11 cellular contexts compared by ENCODE assay signal in the genomic region with DNA sequence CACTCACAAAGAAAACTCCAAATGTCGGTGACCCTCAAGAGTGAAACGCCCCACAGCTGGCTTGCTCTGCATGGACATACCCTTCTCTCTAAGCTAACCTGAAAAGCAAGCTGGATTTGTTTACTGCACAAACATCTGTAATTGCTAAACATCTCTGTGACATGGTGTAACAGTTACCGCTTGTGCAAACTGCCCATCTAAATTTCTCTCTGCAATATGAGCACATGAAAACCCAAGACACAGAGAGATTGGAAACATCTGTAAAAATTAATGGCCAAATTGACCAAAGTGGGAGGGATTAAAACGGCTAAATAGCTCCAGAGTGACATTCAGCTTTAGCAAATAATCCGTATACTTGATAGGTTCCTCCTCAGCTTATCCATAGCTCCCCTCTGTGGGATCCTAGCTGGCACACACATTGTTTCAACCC.
DNase-seq lines count a peak whose midpoint lies in the region; ATAC-seq, FAIRE-seq and TF ChIP-seq lines count a peak whose summit lies in the region.
"Had no signal": no experiment of that assay in that cellular context is flagged by ENCODE, and none has a peak within 500 bp of the region (broad histone marks: within the 10 kb centered on the region; RNA-seq: fewer than 3 reads in every experiment).

No MANE protein-coding gene starts in this region.

- no peak overlapping the region for H3K18ac ChIP-seq in trophoblast cell (ENCODE audit: low read length)

- H3K9me3 ChIP-seq in RWPE2 (ENCODE audit: severe bottlenecking) (no peaks in the 10 kb centered on the region), trophoblast cell (ENCODE audit: insufficient read depth, low read depth, low read length) (no peaks in the 10 kb centered on the region), kidney (ENCODE audit: control insufficient read depth in 1 of 2, low read length in 2 of 2) (no peaks in the 10 kb centered on the region)
- H3K9me3 ChIP-seq: pancreas had no signal

- H3K27ac ChIP-seq in RWPE2 (ENCODE audit: poor library complexity, severe bottlenecking): peak overlapping the region; percentile 83
- H3K27ac ChIP-seq in trophoblast cell (ENCODE audit: low read depth, low read length): no peak overlapping the region
- no peak overlapping the region for H3K27ac ChIP-seq in kidney (ENCODE audit: low read depth in 2 of 2, low read length in 2 of 2)
- H3K27ac ChIP-seq: pancreas had no signal

- H3K9ac ChIP-seq in trophoblast cell (ENCODE audit: low read length) (no peak overlapping the region), kidney (ENCODE audit: low read length in 2 of 2) (no peak overlapping the region)

- H4K8ac ChIP-seq in trophoblast cell (ENCODE audit: low read depth, low read length): no peak overlapping the region

- H2AFZ ChIP-seq in trophoblast cell (ENCODE audit: insufficient read depth, low read length, poor library complexity): no peak overlapping the region

- no peak for FAIRE-seq in kidney (lab: Jason Lieb, UNC)

- H2BK12ac ChIP-seq in trophoblast cell (ENCODE audit: low read length): no peak overlapping the region

- WGBS in trophoblast cell (ENCODE audit: extremely low coverage, insufficient coverage, insufficient read length): no CpG with 5 or more reads among the region's 5 CpGs

- H3K79me2 ChIP-seq in trophoblast cell (ENCODE audit: control insufficient read depth, insufficient read depth, low read length, poor library complexity): no peaks in the 10 kb centered on the region

- no peak overlapping the region for H3K14ac ChIP-seq in trophoblast cell (ENCODE audit: low read length)

- DNase-seq in ELF-1 (ENCODE audit: low read depth, low spot score): peak; percentile 10
- DNase-seq in RWPE2 (ENCODE audit: low spot score): no peak
- peak; percentile 88 for DNase-seq in fibroblast of mammary gland (ENCODE audit: low read depth)
- peak; percentile 52 to 79 for DNase-seq in trophoblast cell
- no peak for DNase-seq in kidney
- no peak for DNase-seq in GM19238 (ENCODE audit: insufficient read length, low spot score)
- DNase-seq: activated B cell treated with CpG ODN at 0.5 μM for 24 hours; activated naive CD8-positive, alpha-beta T cell treated with anti-CD3 and anti-CD28 coated beads, Interleukin-2, amount 10 ng/mL, durations not matched to agents 7 days and 5 days; pancreas had no signal

- H3K27me3 ChIP-seq in RWPE2 (ENCODE audit: insufficient read depth, poor library complexity, severe bottlenecking) (no peaks in the 10 kb centered on the region), trophoblast cell (ENCODE audit: insufficient read depth, low read length) (no peaks in the 10 kb centered on the region)
- H3K27me3 ChIP-seq: pancreas had no signal

- no peak overlapping the region for H4K91ac ChIP-seq in trophoblast cell (ENCODE audit: low read depth, low read length)

- ATAC-seq in RWPE2 (ENCODE audit: low read depth): peak; percentile 11; the same call in 1 of the 3 replicates
- no peak for ATAC-seq in GM19023 (IDR thresholded peaks at IDR 0.05; ENCODE audit: unreplicated experiment)
- no peak for ATAC-seq in HG02571 (IDR thresholded peaks at IDR 0.05; ENCODE audit: unreplicated experiment)

- H3K4me3 ChIP-seq in RWPE2 (ENCODE audit: severe bottlenecking) (peak overlapping the region; percentile 17), fibroblast of mammary gland (ENCODE audit: control insufficient read depth, low read depth, low read length) (peak overlapping the region; percentile 54), trophoblast cell (ENCODE audit: low read depth, low read length) (no peak overlapping the region), kidney (ENCODE audit: low read length in 2 of 2) (no peak overlapping the region)
- H3K4me3 ChIP-seq: pancreas had no signal

- H3K4ac ChIP-seq in trophoblast cell (ENCODE audit: low read depth, low read length): no peak overlapping the region

- no peak overlapping the region for H2AK5ac ChIP-seq in trophoblast cell (ENCODE audit: low read length)

- no peak for TF ChIP-seq CTCF in RWPE2 (IDR thresholded peaks at IDR 0.05; ENCODE audit: poor library complexity, severe bottlenecking)
- TF ChIP-seq CTCF in fibroblast of mammary gland (conservative IDR thresholded peaks at IDR 0.05; ENCODE audit: control insufficient read depth, insufficient read depth, low read depth, low read length): no peak
- no peak for TF ChIP-seq CTCF in kidney (IDR thresholded peaks at IDR 0.05; ENCODE audit: borderline replicate concordance, extremely low read depth, insufficient read depth)

- intact Hi-C loops in kidney (cut with DNase I): no loop called here

- no peak overlapping the region for H4K12ac ChIP-seq in trophoblast cell (ENCODE audit: low read depth, low read length)

- no peak overlapping the region for H3K4me2 ChIP-seq in trophoblast cell (ENCODE audit: low read length)

- no peak overlapping the region for H2BK120ac ChIP-seq in trophoblast cell (ENCODE audit: insufficient read depth, low read length, poor library complexity)

- no peak overlapping the region for H3K23ac ChIP-seq in trophoblast cell (ENCODE audit: low read length)

- no peaks in the 10 kb centered on the region for H3K79me1 ChIP-seq in trophoblast cell (ENCODE audit: low read length)

- peaks cover 45% of the 10 kb centered on the region for H3K4me1 ChIP-seq in RWPE2 (ENCODE audit: insufficient read depth, poor library complexity, severe bottlenecking)
- peaks cover 0 to 5% of the 10 kb centered on the region in 2 experiments for H3K4me1 ChIP-seq in trophoblast cell (ENCODE audit: control insufficient read depth in 1 of 2, insufficient read depth in 2 of 2, low read length in 2 of 2)
- peaks cover 0 to 3% of the 10 kb centered on the region in 2 donors for H3K4me1 ChIP-seq in kidney (ENCODE audit: control insufficient read depth in 1 of 2, insufficient read depth in 1 of 2, low read depth in 1 of 2, low read length in 2 of 2)
- H3K4me1 ChIP-seq: pancreas had no signal

- no peak overlapping the region for H2BK5ac ChIP-seq in trophoblast cell (ENCODE audit: low read depth, low read length, poor library complexity)

- H3K36me3 ChIP-seq in RWPE2 (ENCODE audit: low read depth): no peaks in the 10 kb centered on the region
- H3K36me3 ChIP-seq in trophoblast cell (ENCODE audit: control insufficient read depth in 1 of 2, insufficient read depth in 2 of 2, low read length in 2 of 2): no peaks in the 10 kb centered on the region
- no peaks in the 10 kb centered on the region for H3K36me3 ChIP-seq in kidney (ENCODE audit: control insufficient read depth in 1 of 2, insufficient read depth in 2 of 2, low read length in 2 of 2)
- H3K36me3 ChIP-seq: pancreas had no signal

Comparison
In these comparisons a context has a peak if more than half of its experiments do, and no peak if none do; other contexts are left out.
1. DNase-seq: peak in ELF-1 (single experiment), fibroblast of mammary gland (single experiment) and trophoblast cell (2 of 2); none in RWPE2 (single experiment), kidney (single experiment) and GM19238 (single experiment).
2. H3K4me3 ChIP-seq: peak in RWPE2 (single experiment) and fibroblast of mammary gland (single experiment); none in trophoblast cell (single experiment) and kidney (0 of 2).